ENCODE assay signal across 1 cellular context in the genomic region with DNA sequence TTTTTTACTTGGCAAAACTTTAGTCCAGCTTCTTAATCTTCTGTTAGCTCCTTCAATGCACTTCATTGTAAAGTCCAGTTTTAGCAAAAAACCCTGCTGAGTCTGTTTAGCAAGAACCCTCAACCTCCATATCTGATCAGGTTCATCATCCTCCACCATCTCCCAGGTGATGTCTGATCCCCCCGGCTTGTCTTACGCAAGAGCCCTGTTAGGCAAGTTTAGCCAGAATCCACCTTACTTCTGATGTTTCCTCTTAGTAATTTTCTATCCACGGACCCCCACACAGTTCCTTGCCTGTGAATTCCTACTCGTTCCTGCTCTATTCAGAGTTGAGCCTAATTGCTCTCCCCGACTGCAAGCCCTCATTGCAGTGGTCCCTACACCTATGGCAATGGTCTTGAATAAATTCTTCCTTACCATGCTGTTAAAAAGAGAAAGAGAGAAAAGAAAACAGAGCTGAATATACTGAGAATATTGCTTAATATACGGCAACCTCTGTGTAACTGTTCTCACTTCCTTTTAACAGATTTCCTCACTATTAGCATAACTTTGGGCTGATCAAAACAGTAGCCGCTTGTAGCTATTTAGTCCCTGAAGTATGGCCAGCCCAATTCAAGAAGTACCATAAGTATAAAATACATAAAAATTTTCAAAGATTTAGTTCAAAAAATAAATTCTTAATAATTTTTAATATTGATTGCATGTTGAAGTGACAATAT.
TF ChIP-seq lines count a peak whose summit lies in the region.

No MANE protein-coding gene starts in this region.

TF ChIP-seq in GM23338, 12 proteins besides CTCF, POLR2A, EP300 and RAD21 (continued from another document):
- TF ChIP-seq ZNF462 (CRISPR knock-in tag; IDR thresholded peaks at IDR 0.05) (no peak), NANOG (IDR thresholded peaks at IDR 0.05; ENCODE audit: borderline replicate concordance) (no peak), ZNF331 (CRISPR knock-in tag; IDR thresholded peaks at IDR 0.05; ENCODE audit: low read depth) (no peak), CREB1 (CRISPR knock-in tag; IDR thresholded peaks at IDR 0.05; ENCODE audit: low read depth) (no peak)
- TF ChIP-seq, protein P1, sequence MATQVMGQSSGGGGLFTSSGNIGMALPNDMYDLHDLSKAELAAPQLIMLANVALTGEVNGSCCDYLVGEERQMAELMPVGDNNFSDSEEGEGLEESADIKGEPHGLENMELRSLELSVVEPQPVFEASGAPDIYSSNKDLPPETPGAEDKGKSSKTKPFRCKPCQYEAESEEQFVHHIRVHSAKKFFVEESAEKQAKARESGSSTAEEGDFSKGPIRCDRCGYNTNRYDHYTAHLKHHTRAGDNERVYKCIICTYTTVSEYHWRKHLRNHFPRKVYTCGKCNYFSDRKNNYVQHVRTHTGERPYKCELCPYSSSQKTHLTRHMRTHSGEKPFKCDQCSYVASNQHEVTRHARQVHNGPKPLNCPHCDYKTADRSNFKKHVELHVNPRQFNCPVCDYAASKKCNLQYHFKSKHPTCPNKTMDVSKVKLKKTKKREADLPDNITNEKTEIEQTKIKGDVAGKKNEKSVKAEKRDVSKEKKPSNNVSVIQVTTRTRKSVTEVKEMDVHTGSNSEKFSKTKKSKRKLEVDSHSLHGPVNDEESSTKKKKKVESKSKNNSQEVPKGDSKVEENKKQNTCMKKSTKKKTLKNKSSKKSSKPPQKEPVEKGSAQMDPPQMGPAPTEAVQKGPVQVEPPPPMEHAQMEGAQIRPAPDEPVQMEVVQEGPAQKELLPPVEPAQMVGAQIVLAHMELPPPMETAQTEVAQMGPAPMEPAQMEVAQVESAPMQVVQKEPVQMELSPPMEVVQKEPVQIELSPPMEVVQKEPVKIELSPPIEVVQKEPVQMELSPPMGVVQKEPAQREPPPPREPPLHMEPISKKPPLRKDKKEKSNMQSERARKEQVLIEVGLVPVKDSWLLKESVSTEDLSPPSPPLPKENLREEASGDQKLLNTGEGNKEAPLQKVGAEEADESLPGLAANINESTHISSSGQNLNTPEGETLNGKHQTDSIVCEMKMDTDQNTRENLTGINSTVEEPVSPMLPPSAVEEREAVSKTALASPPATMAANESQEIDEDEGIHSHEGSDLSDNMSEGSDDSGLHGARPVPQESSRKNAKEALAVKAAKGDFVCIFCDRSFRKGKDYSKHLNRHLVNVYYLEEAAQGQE (IDR thresholded peaks at IDR 0.05; ENCODE audit: unreplicated experiment), result no peak
